In the genomic region with DNA sequence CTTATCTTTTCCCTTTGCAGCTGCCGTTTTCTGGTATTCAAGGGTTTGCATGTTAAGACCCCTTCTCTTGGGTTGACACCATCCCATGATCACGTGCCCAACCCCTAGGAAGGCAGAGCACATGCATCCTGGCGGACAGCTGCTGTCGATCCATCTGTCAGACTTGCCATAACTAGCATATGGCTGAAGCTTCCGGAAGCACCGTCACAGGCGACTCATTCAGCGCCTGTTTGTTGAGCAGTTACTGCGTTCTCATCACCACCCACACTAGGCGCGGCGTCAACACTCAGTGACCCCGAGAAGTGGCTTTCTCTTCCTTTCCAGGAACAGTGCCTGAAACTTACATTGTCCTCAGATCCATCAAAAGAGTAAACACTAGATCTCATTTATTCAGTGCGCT, we compare ENCODE assay signal across 27 cellular contexts.
DNase-seq lines count a peak whose midpoint lies in the region; ATAC-seq and TF ChIP-seq lines count a peak whose summit lies in the region.
"Had no signal": no experiment of that assay in that cellular context is flagged by ENCODE, and none has a peak within 500 bp of the region (broad histone marks: within the 10 kb centered on the region; RNA-seq: fewer than 3 reads in every experiment).

No MANE protein-coding gene starts in this region.

- H3F3A ChIP-seq in smooth muscle cell (ENCODE audit: low read depth) = no peaks in the 10 kb centered on the region

- DNase-seq in NCI-H345 (lab: John Stamatoyannopoulos, UW) (peak; percentile 65), RKO (ENCODE audit: low spot score) (peak; percentile 48), retina (peak; percentile 42), smooth muscle cell (lab: John Stamatoyannopoulos, UW; ENCODE audit: unreplicated experiment) (no peak)
- no peak for DNase-seq in activated naive CD4-positive, alpha-beta T cell treated with anti-CD3 and anti-CD28 coated beads, Interleukin-2, amount 50 U/mL, for 16 hours
- DNase-seq: activated CD4-positive, alpha-beta T cell treated with anti-CD3 and anti-CD28 coated beads for 4 hours; activated CD8-positive, alpha-beta T cell treated with anti-CD3 and anti-CD28 coated beads, Interleukin-2, amount 10 ng/mL, durations not matched to agents 7 days and 5 days; amniotic stem cell; GOT3; mesenchymal stem cell; MG63; NCI-H1417; NCI-H2029 treated with DMSO at 0.1 percent for 48 hours; NCI-H774; RPMI8226; sigmoid colon; stimulated activated CD4-positive, alpha-beta T cell treated with anti-CD3 and anti-CD28 coated beads, Interleukin-4, amount 100 ng/mL, for 1 hour; T-helper 9 cell had no signal

- H3K27ac ChIP-seq in iPS-18a (ENCODE audit: low read length) (peak overlapping the region; percentile 89), smooth muscle cell (ENCODE audit: low read depth) (no peak overlapping the region)
- H3K27ac ChIP-seq: C4-2B, KMS-11, prostate gland, sigmoid colon, SJSA1, tibial artery, VCaP had no signal

- H3K27me3 ChIP-seq in iPS-18a (ENCODE audit: control insufficient read depth, insufficient read depth, low read length) (no peaks in the 10 kb centered on the region), smooth muscle cell (ENCODE audit: low read depth) (peaks cover 17% of the 10 kb centered on the region)
- H3K27me3 ChIP-seq: MG63 had no signal

- H3K4me2 ChIP-seq in smooth muscle cell = no peak overlapping the region
- H3K4me2 ChIP-seq: KMS-11 had no signal

- no peak overlapping the region for H2AFZ ChIP-seq in smooth muscle cell (ENCODE audit: low read depth)

- TF ChIP-seq CTCF in smooth muscle cell (IDR thresholded peaks at IDR 0.05; ENCODE audit: borderline replicate concordance, insufficient read depth, poor library complexity, severe bottlenecking) = no peak

- peaks cover 52% of the 10 kb centered on the region for H3K4me1 ChIP-seq in iPS-18a (ENCODE audit: control insufficient read depth, low read depth, low read length)
- peaks cover 33% of the 10 kb centered on the region for H3K4me1 ChIP-seq in smooth muscle cell (ENCODE audit: low read depth)
- H3K4me1 ChIP-seq: prostate gland, sigmoid colon, SJSA1, tibial artery had no signal

- no peaks in the 10 kb centered on the region for H3K79me2 ChIP-seq in smooth muscle cell (ENCODE audit: low read depth)

- 94% methylated on average over 14 of the region's 14 CpGs for WGBS in smooth muscle cell (ENCODE audit: low lambda C conversion rate)

- no peaks in the 10 kb centered on the region for H4K20me1 ChIP-seq in smooth muscle cell (ENCODE audit: low read depth)

- no peak overlapping the region for H3K4me3 ChIP-seq in iPS-18a (ENCODE audit: low read length)
- H3K4me3 ChIP-seq in smooth muscle cell = no peak overlapping the region
- H3K4me3 ChIP-seq: MG63, prostate gland, sigmoid colon, SJSA1, tibial artery had no signal

- H3K9me3 ChIP-seq in iPS-18a (ENCODE audit: control insufficient read depth, low read depth, low read length) (no peaks in the 10 kb centered on the region), smooth muscle cell (replicated peaks; ENCODE audit: low read depth) (peaks cover 7% of the 10 kb centered on the region)
- H3K9me3 ChIP-seq: MG63, prostate gland, tibial artery had no signal

- ATAC-seq in HG02571 (IDR thresholded peaks at IDR 0.05; ENCODE audit: unreplicated experiment) = no peak
- ATAC-seq: activated CD8-positive, alpha-beta T cell treated with anti-CD3 and anti-CD28 coated beads, Interleukin-2, amount 10 ng/mL, durations not matched to agents 7 days and 5 days; left lobe of liver had no signal

- H3K9ac ChIP-seq in iPS-18a (ENCODE audit: low read length) (peak overlapping the region; percentile 67), smooth muscle cell (ENCODE audit: low read depth) (no peak overlapping the region)
- H3K9ac ChIP-seq: KMS-11 had no signal

- no peaks in the 10 kb centered on the region for H3K36me3 ChIP-seq in iPS-18a (ENCODE audit: control insufficient read depth, low read depth, low read length)
- H3K36me3 ChIP-seq in smooth muscle cell (ENCODE audit: low read depth) = no peaks in the 10 kb centered on the region
- H3K36me3 ChIP-seq: MG63, prostate gland, sigmoid colon, SJSA1, tibial artery had no signal

Comparison
In these comparisons a context has a peak if more than half of its experiments do, and no peak if none do; other contexts are left out.
1. DNase-seq: peak in NCI-H345 (single experiment), RKO (single experiment) and retina (single experiment); none in smooth muscle cell (single experiment) and activated naive CD4-positive, alpha-beta T cell treated with anti-CD3 and anti-CD28 coated beads, Interleukin-2, amount 50 U/mL, for 16 hours (single experiment).